In genomic region chr3:113166719-113167492, GRCh38 we compare ENCODE assay signal across 9 cellular contexts. TPM values are rescaled to one million over a fixed set of nuclear protein-coding genes. Genes with fewer than 3 reads are reported as not detected.
DNase-seq lines count a peak whose midpoint lies in the region; ATAC-seq and TF ChIP-seq lines count a peak whose summit lies in the region.
"Had no signal": no experiment of that assay in that cellular context is flagged by ENCODE, and none has a peak within 500 bp of the region (broad histone marks: within the 10 kb centered on the region; RNA-seq: fewer than 3 reads in every experiment).

No MANE protein-coding gene starts in this region.

- no peaks in the 10 kb centered on the region for H3K9me3 ChIP-seq in ovary

- no peak for TF ChIP-seq CTCF in ovary (IDR thresholded peaks at IDR 0.05)

- 11 to 23% (median 17%) methylated on average over 12 of the region's 12 CpGs for WGBS in ovary, 3 donors

- no peaks in the 10 kb centered on the region for H3K27me3 ChIP-seq in ovary

- peak overlapping the region in 1 of 2 donors; percentile 69 for H3K27ac ChIP-seq in ovary

- H3K4me1 ChIP-seq in ovary (ENCODE audit: insufficient read depth) = peaks cover 5% of the 10 kb centered on the region

- TF ChIP-seq POLR2A in ovary (IDR thresholded peaks at IDR 0.05) = peak; percentile 24

- no peak for ATAC-seq in GM19035 (IDR thresholded peaks at IDR 0.05; ENCODE audit: unreplicated experiment)
- ATAC-seq in HG02642 (IDR thresholded peaks at IDR 0.05; ENCODE audit: poor library complexity, unreplicated experiment) = no peak

- H3K4me3 ChIP-seq in ovary = no peak overlapping the region

- intact Hi-C loops in ovary (cut with DNase I) = no loop called here

- DNase-seq in COR-L47 (lab: John Stamatoyannopoulos, UW) (peak; percentile 98), NCI-H2171 treated with DMSO at 0.1 percent for 48 hours (lab: John Stamatoyannopoulos, UW) (peak; percentile 99), fibroblast of gingiva (ENCODE audit: low read depth) (peak; percentile 60), ovary (peak; percentile 48 to 72 (median 67))
- no peak for DNase-seq in stimulated activated CD4-positive, alpha-beta T cell treated with anti-CD3 and anti-CD28 coated beads, Interleukin-12 subunit alpha, Interleukin-12 subunit beta, amount 100 ng/mL, for 4 hours
- DNase-seq in activated CD4-positive, alpha-beta T cell treated with anti-CD3 and anti-CD28 coated beads, Interleukin-2, amount 50 U/mL, for 4 hours = no peak

- no peak for TF ChIP-seq EP300 in ovary (IDR thresholded peaks at IDR 0.05)

- H3K36me3 ChIP-seq in ovary = no peaks in the 10 kb centered on the region

RNA-seq across cellular contexts. Expression of gene BOC, which starts 44.5 kb away (rescaled TPM):
- 10 to 100 TPM; 33.2 to 98.5 (median 59.5) TPM for total RNA-seq in ovary
- polyA plus RNA-seq in ovary = 10 to 100 TPM; 28.6 to 34.2 TPM
- total RNA-seq: endothelial cell of umbilical vein had no signal

Comparison
In these comparisons a context has a peak if more than half of its experiments do, and no peak if none do; other contexts are left out.
1. DNase-seq: peak in COR-L47 (single experiment), NCI-H2171 treated with DMSO at 0.1 percent for 48 hours (single experiment), fibroblast of gingiva (single experiment) and ovary (5 of 5); none in stimulated activated CD4-positive, alpha-beta T cell treated with anti-CD3 and anti-CD28 coated beads, Interleukin-12 subunit alpha, Interleukin-12 subunit beta, amount 100 ng/mL, for 4 hours (single experiment) and activated CD4-positive, alpha-beta T cell treated with anti-CD3 and anti-CD28 coated beads, Interleukin-2, amount 50 U/mL, for 4 hours (0 of 2).